Comparison of ENCODE assay signal across 16 cellular contexts in the genomic region with DNA sequence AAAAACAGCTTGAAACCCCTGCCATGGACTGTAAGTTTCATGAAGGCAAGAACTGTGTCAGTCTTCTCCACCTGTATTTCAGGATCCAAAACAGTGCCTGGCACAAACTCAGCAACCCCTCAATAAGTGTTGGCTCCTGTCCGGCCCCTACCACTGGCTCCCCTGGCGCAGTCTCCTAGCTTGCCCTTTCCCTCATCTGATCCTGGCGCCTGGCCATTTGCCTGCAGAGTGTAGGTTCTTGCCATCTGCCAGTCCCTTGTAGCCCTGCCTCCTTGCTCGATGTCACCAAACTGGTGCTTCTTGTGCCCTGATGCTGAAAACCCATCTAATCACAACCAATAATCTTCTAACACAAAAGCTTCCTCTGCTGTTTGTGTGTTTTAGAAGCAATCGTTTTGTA.
"Had no signal": no experiment of that assay in that cellular context is flagged by ENCODE, and none has a peak within 500 bp of the region (broad histone marks: within the 10 kb centered on the region; RNA-seq: fewer than 3 reads in every experiment).

No MANE protein-coding gene starts in this region.

- H3K4me3 ChIP-seq: colonic mucosa, left ventricle myocardium inferior, psoas muscle, tibial artery had no signal

- DNase-seq: activated CD4-positive, alpha-beta T cell treated with anti-CD3 and anti-CD28 coated beads, Interleukin-2, amount 10 ng/mL, durations not matched to agents 7 days and 5 days; activated CD8-positive, alpha-beta T cell treated with anti-CD3 and anti-CD28 coated beads, Interleukin-2, amount 10 ng/mL, durations not matched to agents 7 days and 5 days; activated naive CD4-positive, alpha-beta T cell treated with Interleukin-2 at 50 U/mL for 16 hours; activated T-cell treated with anti-CD3 and anti-CD28 coated beads, Interleukin-2, amount 50 U/mL, for 24 hours; colonic mucosa; foreskin keratinocyte; left ventricle myocardium inferior; mammary epithelial cell; psoas muscle; stimulated activated naive CD8-positive, alpha-beta T cell treated with anti-CD3 and anti-CD28 coated beads, Interleukin-15, Interleukin-2, amounts not matched to agents 100 U/mL and 50 U/mL, for 24 hours; T1000; tibial artery had no signal

- H3K27ac ChIP-seq: colonic mucosa, foreskin keratinocyte, left ventricle myocardium inferior, psoas muscle, tibial artery had no signal

- H3K27ac Mint-ChIP-seq: activated CD4-positive, alpha-beta T cell treated with anti-CD3 and anti-CD28 coated beads, Interleukin-2, amount 10 ng/mL, durations not matched to agents 7 days and 5 days; activated CD8-positive, alpha-beta T cell treated with anti-CD3 and anti-CD28 coated beads, Interleukin-2, amount 10 ng/mL, durations not matched to agents 7 days and 5 days; activated T-cell treated with anti-CD3 and anti-CD28 coated beads, Interleukin-2, amount 50 U/mL, for 24 hours; activated T-helper 2 cell treated with anti-CD3 and anti-CD28 coated beads, Interferon-gamma antibody, Interleukin-2, Interleukin-4, amounts not matched to agents 10 μg/mL and 5 μg/mL and 100 μg/mL, durations not matched to agents 14 hours and 24 hours and 36 hours had no signal

- H3K36me3 Mint-ChIP-seq: brain had no signal

- H3K36me3 ChIP-seq: colonic mucosa, left ventricle myocardium inferior, tibial artery had no signal

- H3K27me3 ChIP-seq: colonic mucosa, tibial artery had no signal

- H3K9me3 Mint-ChIP-seq: activated CD4-positive, alpha-beta T cell treated with anti-CD3 and anti-CD28 coated beads, Interleukin-2, amount 10 ng/mL, durations not matched to agents 7 days and 5 days; activated T-cell treated with anti-CD3 and anti-CD28 coated beads, Interleukin-2, amount 50 U/mL, for 24 hours; activated T-helper 2 cell treated with anti-CD3 and anti-CD28 coated beads, Interferon-gamma antibody, Interleukin-2, Interleukin-4, amounts not matched to agents 10 μg/mL and 5 μg/mL and 100 μg/mL, durations not matched to agents 14 hours and 24 hours and 36 hours had no signal

- ATAC-seq: activated CD4-positive, CD25-positive, alpha-beta regulatory T cell treated with anti-CD3 and anti-CD28 coated beads, Interleukin-2, amount 50 U/mL, for 24 hours; activated CD8-positive, alpha-beta T cell treated with anti-CD3 and anti-CD28 coated beads, Interleukin-2, amount 10 ng/mL, durations not matched to agents 7 days and 5 days; foreskin keratinocyte; psoas muscle; right cardiac atrium; stimulated activated naive CD8-positive, alpha-beta T cell treated with anti-CD3 and anti-CD28 coated beads, Interleukin-15, Interleukin-2, amounts not matched to agents 100 U/mL and 50 U/mL, for 24 hours had no signal

- H3K4me1 ChIP-seq: colonic mucosa, foreskin keratinocyte, psoas muscle had no signal

- H3K9me3 ChIP-seq: colonic mucosa, left ventricle myocardium inferior, psoas muscle, tibial artery had no signal
